In genomic region chr15:68536331-68537095, GRCh38 we compare ENCODE assay signal across 15 cellular contexts. TPM values are rescaled to one million over a fixed set of nuclear protein-coding genes. Genes with fewer than 3 reads are reported as not detected.
A peak's percentile ranks its signal among the peaks of the same experiment; 100 is the strongest.
DNase-seq lines count a peak whose midpoint lies in the region; ATAC-seq, FAIRE-seq and TF ChIP-seq lines count a peak whose summit lies in the region.
"Had no signal": no experiment of that assay in that cellular context is flagged by ENCODE, and none has a peak within 500 bp of the region (broad histone marks: within the 10 kb centered on the region; RNA-seq: fewer than 3 reads in every experiment).

No MANE protein-coding gene starts in this region.

- CTCF ChIA-PET in MCF 10A (lab: Yijun Ruan, JAX), result interaction anchor here (6.7 kb wide), 1 partner anchor 13 kb away, joined by 36 read pairs; no protein-coding TSS in a partner anchor

- TSS peak; percentile 91 for BruUV-seq in MCF 10A (replicated peaks; lab: Mats Ljungman, UMichigan)

- H3K36me3 ChIP-seq in breast epithelium (no peaks in the 10 kb centered on the region), astrocyte (ENCODE audit: insufficient read depth, low read length) (no peaks in the 10 kb centered on the region)

- H3K79me2 ChIP-seq in astrocyte (ENCODE audit: insufficient read depth, low read length), result no peaks in the 10 kb centered on the region

- H3K4me1 Mint-ChIP-seq in MCF 10A (ENCODE audit: insufficient read depth, unreplicated experiment) (no peaks in the 10 kb centered on the region), astrocyte (ENCODE audit: low read depth, unreplicated experiment) (peaks cover 34% of the 10 kb centered on the region)
- H3K4me1 Mint-ChIP-seq: B cell; naive thymus-derived CD4-positive, alpha-beta T cell; stimulated activated naive CD8-positive, alpha-beta T cell treated with anti-CD3 and anti-CD28 coated beads, Interleukin-15, amount 100 ng/mL, for 72 hours had no signal

- TF ChIP-seq CTCF in MCF 10A (IDR thresholded peaks at IDR 0.05; ENCODE audit: unreplicated experiment) (no peak), breast epithelium (IDR thresholded peaks at IDR 0.05) (no peak), astrocyte (IDR thresholded peaks at IDR 0.05; ENCODE audit: insufficient read depth, low read depth, low read length) (no peak), dorsolateral prefrontal cortex (IDR thresholded peaks at IDR 0.05 in 54 of 56, conservative IDR thresholded peaks at IDR 0.05 in 2 of 56; ENCODE audit: low read depth in 1 of 56, partially characterized antibody in 56 of 56) (no peak)

- H3K4me1 ChIP-seq in breast epithelium (no peaks in the 10 kb centered on the region), astrocyte (ENCODE audit: insufficient read depth, low read length) (peaks cover 12% of the 10 kb centered on the region)

- H3K27ac ChIP-seq in breast epithelium (peak overlapping the region in 1 of 2 donors; percentile 70), astrocyte (ENCODE audit: low read depth, low read length) (peak overlapping the region; percentile 84), dorsolateral prefrontal cortex (no peak overlapping the region)

- peak overlapping the region; percentile 66 for H3K27ac Mint-ChIP-seq in MCF 10A (ENCODE audit: low read depth, unreplicated experiment)
- peak overlapping the region; percentile 99 for H3K27ac Mint-ChIP-seq in astrocyte (ENCODE audit: unreplicated experiment)
- H3K27ac Mint-ChIP-seq: activated T-cell treated with anti-CD3 and anti-CD28 coated beads, Interleukin-2, amount 50 U/mL, for 24 hours; B cell; naive thymus-derived CD4-positive, alpha-beta T cell had no signal

- ATAC-seq in left ventricle myocardium superior, result peak; percentile 64
- ATAC-seq: naive thymus-derived CD4-positive, alpha-beta T cell; stimulated activated naive CD8-positive, alpha-beta T cell treated with anti-CD3 and anti-CD28 coated beads, Interleukin-15, amount 100 ng/mL, for 72 hours had no signal

- H3K27me3 Mint-ChIP-seq in MCF 10A (ENCODE audit: insufficient read depth, unreplicated experiment) (no peaks in the 10 kb centered on the region), astrocyte (ENCODE audit: low read depth, unreplicated experiment) (no peaks in the 10 kb centered on the region)
- H3K27me3 Mint-ChIP-seq: B cell had no signal

- H2AFZ ChIP-seq in astrocyte (ENCODE audit: low read depth, low read length), result no peak overlapping the region

- H4K20me1 ChIP-seq in astrocyte (ENCODE audit: insufficient read depth, low read length), result no peaks in the 10 kb centered on the region

- H3K9ac ChIP-seq in astrocyte (ENCODE audit: low read length), result peak overlapping the region; percentile 40

- POLR2A ChIA-PET in MCF 10A (lab: Yijun Ruan, JAX), result interaction anchor here (0.7 kb wide), 2 partner anchors 169 to 456 kb away, joined by 3 to 4 read pairs; no protein-coding TSS in a partner anchor

- H3K4me3 ChIP-seq in breast epithelium (no peak overlapping the region), astrocyte (ENCODE audit: insufficient read depth, low read depth, low read length) (no peak overlapping the region), dorsolateral prefrontal cortex (no peak overlapping the region)

- DNase-seq in MCF 10A (ENCODE audit: unreplicated experiment) (peak; percentile 42), breast epithelium (ENCODE audit: low spot score in 2 of 2) (no peak), astrocyte (ENCODE audit: low read depth) (peak; percentile 98), left ventricle myocardium superior (no peak), dorsolateral prefrontal cortex (no peak), DMS53 treated with DMSO at 0.1 percent for 48 hours (lab: John Stamatoyannopoulos, UW; ENCODE audit: unreplicated experiment) (no peak), NCI-H1092 treated with DMSO at 0.1 percent for 48 hours (lab: John Stamatoyannopoulos, UW) (no peak), GOT3 (lab: John Stamatoyannopoulos, UW) (no peak)
- DNase-seq: activated T-cell treated with anti-CD3 and anti-CD28 coated beads, Interleukin-2, amount 50 U/mL, for 24 hours; H7; naive thymus-derived CD4-positive, alpha-beta T cell; NCI-H1048; stimulated activated naive CD8-positive, alpha-beta T cell treated with anti-CD3 and anti-CD28 coated beads, Interleukin-15, amount 100 ng/mL, for 72 hours had no signal

- H3K9me3 Mint-ChIP-seq in MCF 10A (ENCODE audit: unreplicated experiment), result peaks cover 12% of the 10 kb centered on the region
- H3K9me3 Mint-ChIP-seq in astrocyte (ENCODE audit: unreplicated experiment), result peaks cover 20% of the 10 kb centered on the region

- peak overlapping the region; percentile 11 for H3K4me2 ChIP-seq in astrocyte (ENCODE audit: low read length)

- no peak for TF ChIP-seq POLR2A in breast epithelium (IDR thresholded peaks at IDR 0.05)

- H3K36me3 Mint-ChIP-seq in MCF 10A (ENCODE audit: insufficient read depth, unreplicated experiment) (no peaks in the 10 kb centered on the region), astrocyte (ENCODE audit: low read depth, unreplicated experiment) (peaks cover 1% of the 10 kb centered on the region)

- H3K4me3 Mint-ChIP-seq in MCF 10A (ENCODE audit: unreplicated experiment) (no peak overlapping the region), astrocyte (ENCODE audit: unreplicated experiment) (no peak overlapping the region)
- H3K4me3 Mint-ChIP-seq: activated T-cell treated with anti-CD3 and anti-CD28 coated beads, Interleukin-2, amount 50 U/mL, for 24 hours; B cell; naive thymus-derived CD4-positive, alpha-beta T cell; stimulated activated naive CD8-positive, alpha-beta T cell treated with anti-CD3 and anti-CD28 coated beads, Interleukin-15, amount 100 ng/mL, for 72 hours had no signal

- H3K27me3 ChIP-seq in breast epithelium, result no peaks in the 10 kb centered on the region
- no peaks in the 10 kb centered on the region for H3K27me3 ChIP-seq in astrocyte (ENCODE audit: insufficient read depth, low read length)
- H3K27me3 ChIP-seq in dorsolateral prefrontal cortex, result no peaks in the 10 kb centered on the region

- peak; percentile 93 for FAIRE-seq in astrocyte (lab: Jason Lieb, UNC)
- FAIRE-seq: TTC549 had no signal

- intact Hi-C loops in MCF 10A (cut with micrococcal nuclease) (loop anchor here (1.0 kb wide), 1 partner anchor 230 kb away; no protein-coding TSS in a partner anchor), breast epithelium (cut with DNase I; ENCODE audit: low total_unique reads) (no loop called here), left ventricle myocardium superior (cut with micrococcal nuclease) (no loop called here), dorsolateral prefrontal cortex (cut with DNase I) (no loop called here)

- peaks cover 4 to 9% of the 10 kb centered on the region in 2 donors for H3K9me3 ChIP-seq in breast epithelium
- H3K9me3 ChIP-seq in astrocyte (ENCODE audit: insufficient read depth, low read depth, low read length), result peaks cover 2% of the 10 kb centered on the region

RNA-seq across cellular contexts. Expression of gene CORO2B, which starts 42.3 kb away (rescaled TPM):
- 0.47 and 0.79 TPM in 2 replicates for total RNA-seq in MCF 10A (2022)
- total RNA-seq in breast epithelium, result 10 to 100 TPM in 1 of 3 donors, 1 to 10 TPM in 2; 2.9 to 11.2 (median 3.5) TPM
- total RNA-seq in astrocyte, result 6.2 and 7.4 TPM in 2 replicates
- 5.9 TPM for total RNA-seq in left ventricle myocardium superior
- total RNA-seq in dorsolateral prefrontal cortex, result 100 to 1,000 TPM in 88 of 120 experiments, 10 to 100 TPM in 32; 75.5 to 144 (median 107) TPM

Comparison
In these comparisons a context has a peak if more than half of its experiments do, and no peak if none do; other contexts are left out.
1. DNase-seq: peak in MCF 10A (single experiment) and astrocyte (single experiment); none in breast epithelium (0 of 2), left ventricle myocardium superior (single experiment), dorsolateral prefrontal cortex (0 of 10), DMS53 treated with DMSO at 0.1 percent for 48 hours (single experiment), NCI-H1092 treated with DMSO at 0.1 percent for 48 hours (single experiment) and GOT3 (single experiment).